ENCODE assay signal across 10 cellular contexts in the genomic region with DNA sequence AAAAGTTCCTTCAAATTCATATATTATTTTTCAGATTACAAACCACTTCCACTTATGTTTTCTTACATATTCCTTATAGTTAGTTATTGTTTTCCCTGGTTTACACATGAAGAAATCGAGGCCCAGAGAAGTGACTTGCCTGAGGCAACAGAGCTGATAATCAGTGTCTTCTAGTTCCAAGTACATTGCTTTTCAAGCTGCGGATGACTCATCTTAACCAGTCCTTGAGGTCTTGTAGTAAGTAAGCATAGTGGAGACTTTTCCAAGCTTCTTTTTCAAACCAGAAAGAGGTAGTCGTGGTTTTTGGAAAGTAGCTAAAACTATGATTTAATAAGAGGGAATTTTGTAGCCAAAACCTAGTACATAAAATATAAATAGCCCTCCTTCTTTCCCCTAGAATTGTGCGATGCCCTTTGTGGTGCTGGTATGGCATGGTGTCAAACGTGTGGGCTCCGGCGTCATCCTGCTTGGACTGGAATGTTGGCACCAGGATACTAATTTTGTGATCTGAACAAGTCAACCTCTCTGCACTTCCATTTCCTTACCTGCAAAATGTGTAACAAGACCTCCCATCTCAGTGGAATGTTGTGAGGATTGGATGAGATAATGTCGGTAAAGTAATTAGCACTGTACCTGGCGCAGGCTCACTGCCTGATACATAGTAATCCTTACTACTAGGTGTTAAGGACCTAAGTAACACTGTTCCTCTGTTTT. TPM values are rescaled to one million over a fixed set of nuclear protein-coding genes. Genes with fewer than 3 reads are reported as not detected.
DNase-seq lines count a peak whose midpoint lies in the region; ATAC-seq and TF ChIP-seq lines count a peak whose summit lies in the region.
"Had no signal": no experiment of that assay in that cellular context is flagged by ENCODE, and none has a peak within 500 bp of the region (broad histone marks: within the 10 kb centered on the region; RNA-seq: fewer than 3 reads in every experiment).

No MANE protein-coding gene starts in this region.

- peak overlapping the region; percentile 18 for H3K4me3 Mint-ChIP-seq in chondrocyte (ENCODE audit: unreplicated experiment)

- H3K36me3 ChIP-seq in mesendoderm (ENCODE audit: control insufficient read depth, insufficient read depth, low read length), result no peaks in the 10 kb centered on the region
- no peaks in the 10 kb centered on the region for H3K36me3 ChIP-seq in uterus

- H3K79me1 ChIP-seq in mesendoderm (ENCODE audit: low read length), result no peaks in the 10 kb centered on the region

- no peak overlapping the region for H3K9ac ChIP-seq in mesendoderm (ENCODE audit: low read length)

- H3K4me1 Mint-ChIP-seq in chondrocyte (ENCODE audit: low read depth), result peaks cover 17% of the 10 kb centered on the region

- H3K36me3 Mint-ChIP-seq in chondrocyte (ENCODE audit: low read depth), result peaks cover 3% of the 10 kb centered on the region

- peak; percentile 68 for DNase-seq in AG20443 (ENCODE audit: low spot score)
- DNase-seq in NB4 (ENCODE audit: low read depth), result peak; percentile 31
- no peak for DNase-seq in chondrocyte (ENCODE audit: low spot score)
- peak; percentile 86 for DNase-seq in mesendoderm
- DNase-seq in stimulated activated CD4-positive, alpha-beta T cell treated with anti-CD3 and anti-CD28 coated beads, Interleukin-4, amount 100 ng/mL, for 1 hour, result no peak
- no peak for DNase-seq in uterus
- DNase-seq in stimulated activated naive CD8-positive, alpha-beta T cell treated with anti-CD3 and anti-CD28 coated beads, Interleukin-15, Interleukin-2, amounts not matched to agents 100 U/mL and 50 U/mL, for 24 hours, result no peak
- DNase-seq: NCI-H510A treated with DMSO at 0.1 percent for 48 hours, T-helper 9 cell had no signal

- H3K27me3 ChIP-seq in mesendoderm (ENCODE audit: insufficient read depth, low read length, poor library complexity) (no peaks in the 10 kb centered on the region), uterus (no peaks in the 10 kb centered on the region)

- no peak overlapping the region for H3K18ac ChIP-seq in mesendoderm (ENCODE audit: low read length)

- ATAC-seq in HG03135 (IDR thresholded peaks at IDR 0.05; ENCODE audit: unreplicated experiment), result no peak
- no peak for ATAC-seq in stimulated activated naive CD8-positive, alpha-beta T cell treated with anti-CD3 and anti-CD28 coated beads, Interleukin-15, Interleukin-2, amounts not matched to agents 100 U/mL and 50 U/mL, for 24 hours

- no peak overlapping the region for H3K4ac ChIP-seq in mesendoderm (ENCODE audit: low read depth, low read length)

- no peak overlapping the region for H4K5ac ChIP-seq in mesendoderm (ENCODE audit: low read length)

- no CpG with 5 or more reads among the region's 9 CpGs for WGBS in mesendoderm (ENCODE audit: extremely low coverage, insufficient coverage, low lambda C conversion rate)

- H3K23ac ChIP-seq in mesendoderm (ENCODE audit: low read length), result no peak overlapping the region

- intact Hi-C loops in uterus (cut with DNase I; ENCODE audit: low total_unique reads), result no loop called here

- no peak overlapping the region for H2AK5ac ChIP-seq in mesendoderm (ENCODE audit: low read length)

- H3K27ac ChIP-seq in mesendoderm (ENCODE audit: low read depth, low read length), result no peak overlapping the region
- H3K27ac ChIP-seq in uterus, result peak overlapping the region in 1 of 2 donors; percentile 39

- no peaks in the 10 kb centered on the region for H3K9me3 ChIP-seq in uterus

- no peak overlapping the region for H2BK120ac ChIP-seq in mesendoderm (ENCODE audit: low read depth, low read length)

- H4K8ac ChIP-seq in mesendoderm (ENCODE audit: low read depth, low read length), result no peak overlapping the region

- no peaks in the 10 kb centered on the region for H3K79me2 ChIP-seq in mesendoderm (ENCODE audit: control insufficient read depth, insufficient read depth, low read length)

- peak overlapping the region; percentile 87 for H3K27ac Mint-ChIP-seq in chondrocyte (ENCODE audit: unreplicated experiment)

- no peak overlapping the region for H3K4me2 ChIP-seq in mesendoderm (ENCODE audit: low read length)

- H2BK15ac ChIP-seq in mesendoderm (replicated peaks; ENCODE audit: low read depth), result no peak overlapping the region

- H3K4me1 ChIP-seq in mesendoderm (ENCODE audit: control insufficient read depth, low read depth, low read length), result no peaks in the 10 kb centered on the region
- H3K4me1 ChIP-seq in uterus, result no peaks in the 10 kb centered on the region

- H3K56ac ChIP-seq in mesendoderm (ENCODE audit: low read length), result no peak overlapping the region

- TF ChIP-seq POLR2A in NB4 (IDR thresholded peaks at IDR 0.05; ENCODE audit: extremely low read depth, insufficient read length) (no peak), uterus (IDR thresholded peaks at IDR 0.05) (no peak)

- H3K9me3 Mint-ChIP-seq in chondrocyte (ENCODE audit: low read depth), result peaks cover 17% of the 10 kb centered on the region

- H3K27me3 Mint-ChIP-seq in chondrocyte (ENCODE audit: low read depth), result no peaks in the 10 kb centered on the region

- H3K4me3 ChIP-seq in NB4 (ENCODE audit: low read depth, low read length), result no peak overlapping the region
- H3K4me3 ChIP-seq in mesendoderm (ENCODE audit: low read length), result no peak overlapping the region
- no peak overlapping the region for H3K4me3 ChIP-seq in uterus

- TF ChIP-seq CTCF in NB4 (IDR thresholded peaks at IDR 0.05; ENCODE audit: low read depth, low read length), result no peak
- no peak for TF ChIP-seq CTCF in chondrocyte (IDR thresholded peaks at IDR 0.05)
- TF ChIP-seq CTCF in uterus (IDR thresholded peaks at IDR 0.05), result no peak

- H2BK5ac ChIP-seq in mesendoderm (ENCODE audit: low read length), result no peak overlapping the region

RNA-seq across cellular contexts. Expression of gene DLG1, which starts 19.0 kb away (rescaled TPM):
- total RNA-seq in chondrocyte (117 to 166 TPM (median 157 TPM) in 3 replicates), uterus (100 to 1,000 TPM in 2 of 4 donors, 10 to 100 TPM in 2; 24.1 to 139 (median 82.9) TPM)
- polyA plus RNA-seq in mesendoderm (2013, experiment 1 of 2), result 43.0 TPM
- 43.5 TPM for polyA plus RNA-seq in mesendoderm (2013, experiment 2 of 2)

Comparison
In these comparisons a context has a peak if more than half of its experiments do, and no peak if none do; other contexts are left out.
1. DNase-seq: peak in AG20443 (single experiment), NB4 (single experiment) and mesendoderm (single experiment); none in chondrocyte (single experiment), stimulated activated CD4-positive, alpha-beta T cell treated with anti-CD3 and anti-CD28 coated beads, Interleukin-4, amount 100 ng/mL, for 1 hour (single experiment), uterus (0 of 2) and stimulated activated naive CD8-positive, alpha-beta T cell treated with anti-CD3 and anti-CD28 coated beads, Interleukin-15, Interleukin-2, amounts not matched to agents 100 U/mL and 50 U/mL, for 24 hours (single experiment).